19 cellular contexts compared by ENCODE assay signal in genomic region chr11:123630126-123630531, GRCh38. TPM values are rescaled to one million over a fixed set of nuclear protein-coding genes. Genes with fewer than 3 reads are reported as not detected.
"Had no signal": no experiment of that assay in that cellular context is flagged by ENCODE, and none has a peak within 500 bp of the region (broad histone marks: within the 10 kb centered on the region; RNA-seq: fewer than 3 reads in every experiment).

No MANE protein-coding gene starts in this region.

- DNase-seq: activated CD4-positive, alpha-beta T cell treated with anti-CD3 and anti-CD28 coated beads, Interleukin-2, amount 50 U/mL, for 4 hours; activated CD8-positive, alpha-beta memory T cell treated with anti-CD3 and anti-CD28 coated beads, Interleukin-2, amount 10 ng/mL, durations not matched to agents 7 days and 5 days; activated gamma-delta T cell; activated naive CD8-positive, alpha-beta T cell treated with anti-CD3 and anti-CD28 coated beads for 36 hours; activated T-cell treated with anti-CD3 and anti-CD28 coated beads, Interleukin-2, amount 50 U/mL, for 48 hours; glutamatergic neuron; immature natural killer cell; mammary epithelial cell; stimulated activated naive B cell treated with anti-CD40 and anti-IgM and Interleukin-4, amounts not matched to agents 10 μg/mL and 1 μg/mL and 100 μg/mL, for 72 hours; SW 1271; trophoblast cell had no signal

- H3K27me3 ChIP-seq: ascending aorta had no signal

- H3K36me3 Mint-ChIP-seq: activated naive CD8-positive, alpha-beta T cell treated with anti-CD3 and anti-CD28 coated beads for 36 hours; natural killer cell treated with Interleukin-12 subunit alpha and Interleukin-12 subunit beta and Interleukin-15 and Interleukin-18, amount 100 ng/mL, for 72 hours; stimulated activated naive B cell treated with anti-CD40 and anti-IgM and Interleukin-4, amounts not matched to agents 10 μg/mL and 1 μg/mL and 100 μg/mL, for 72 hours had no signal

- H3K27ac ChIP-seq: ascending aorta, esophagus muscularis mucosa, skin epidermis had no signal

- H3K4me1 Mint-ChIP-seq: activated CD8-positive, alpha-beta memory T cell treated with anti-CD3 and anti-CD28 coated beads, Interleukin-2, amount 10 ng/mL, durations not matched to agents 7 days and 5 days; activated naive CD8-positive, alpha-beta T cell treated with anti-CD3 and anti-CD28 coated beads for 36 hours; immature natural killer cell; stimulated activated naive B cell treated with anti-CD40 and anti-IgM and Interleukin-4, amounts not matched to agents 10 μg/mL and 1 μg/mL and 100 μg/mL, for 72 hours had no signal

- H3K36me3 ChIP-seq: ascending aorta had no signal

- H3K4me3 Mint-ChIP-seq: activated CD8-positive, alpha-beta memory T cell treated with anti-CD3 and anti-CD28 coated beads, Interleukin-2, amount 10 ng/mL, durations not matched to agents 7 days and 5 days; activated naive CD8-positive, alpha-beta T cell treated with anti-CD3 and anti-CD28 coated beads for 36 hours; immature natural killer cell; natural killer cell treated with Interleukin-12 subunit alpha and Interleukin-12 subunit beta and Interleukin-15 and Interleukin-18, amount 100 ng/mL, for 72 hours; stimulated activated naive B cell treated with anti-CD40 and anti-IgM and Interleukin-4, amounts not matched to agents 10 μg/mL and 1 μg/mL and 100 μg/mL, for 72 hours; T-helper 2 cell treated with Interferon-gamma antibody and Interleukin-4, amounts not matched to agents 5 μg/mL and 100 μg/mL, for 36 hours had no signal

- H3K4me1 ChIP-seq: ascending aorta had no signal

- H3K4me3 ChIP-seq: ascending aorta, esophagus muscularis mucosa, skin epidermis had no signal

- H3K9me3 Mint-ChIP-seq: activated naive CD8-positive, alpha-beta T cell treated with anti-CD3 and anti-CD28 coated beads for 36 hours; immature natural killer cell; natural killer cell treated with Interleukin-12 subunit alpha and Interleukin-12 subunit beta and Interleukin-15 and Interleukin-18, amount 100 ng/mL, for 72 hours; stimulated activated naive B cell treated with anti-CD40 and anti-IgM and Interleukin-4, amounts not matched to agents 10 μg/mL and 1 μg/mL and 100 μg/mL, for 72 hours; T-helper 2 cell treated with Interferon-gamma antibody and Interleukin-4, amounts not matched to agents 5 μg/mL and 100 μg/mL, for 36 hours had no signal

- H3K27ac Mint-ChIP-seq: activated CD8-positive, alpha-beta memory T cell treated with anti-CD3 and anti-CD28 coated beads, Interleukin-2, amount 10 ng/mL, durations not matched to agents 7 days and 5 days; activated naive CD8-positive, alpha-beta T cell treated with anti-CD3 and anti-CD28 coated beads for 36 hours; immature natural killer cell; natural killer cell treated with Interleukin-12 subunit alpha and Interleukin-12 subunit beta and Interleukin-15 and Interleukin-18, amount 100 ng/mL, for 72 hours; stimulated activated naive B cell treated with anti-CD40 and anti-IgM and Interleukin-4, amounts not matched to agents 10 μg/mL and 1 μg/mL and 100 μg/mL, for 72 hours; T-helper 2 cell treated with Interferon-gamma antibody and Interleukin-4, amounts not matched to agents 5 μg/mL and 100 μg/mL, for 36 hours had no signal

- ATAC-seq: activated CD4-positive, CD25-positive, alpha-beta regulatory T cell treated with anti-CD3 and anti-CD28 coated beads, Interleukin-2, amount 50 U/mL, for 24 hours; activated CD8-positive, alpha-beta memory T cell treated with anti-CD3 and anti-CD28 coated beads, Interleukin-2, amount 10 ng/mL, durations not matched to agents 7 days and 5 days; natural killer cell treated with Interleukin-12 subunit alpha and Interleukin-12 subunit beta and Interleukin-15 and Interleukin-18, amount 100 ng/mL, for 72 hours; stimulated activated naive B cell treated with anti-CD40 and anti-IgM and Interleukin-4, amounts not matched to agents 10 μg/mL and 1 μg/mL and 100 μg/mL, for 72 hours had no signal

- H3K9me3 ChIP-seq: ascending aorta, esophagus muscularis mucosa had no signal

RNA-seq across cellular contexts. Expression of gene SCN3B, which starts 24.3 kb away (rescaled TPM):
- total RNA-seq: activated CD8-positive, alpha-beta memory T cell treated with anti-CD3 and anti-CD28 coated beads, Interleukin-2, amount 10 ng/mL, durations not matched to agents 7 days and 5 days; activated naive CD8-positive, alpha-beta T cell treated with anti-CD3 and anti-CD28 coated beads for 36 hours; mononuclear cell; natural killer cell treated with Interleukin-12 subunit alpha and Interleukin-12 subunit beta and Interleukin-15 and Interleukin-18, amount 100 ng/mL, for 72 hours; osteocyte had no signal
- polyA plus RNA-seq: immature natural killer cell had no signal
